Comparison of ENCODE assay signal across 23 cellular contexts in genomic region chr2:71074893-71075292, GRCh38.
"Had no signal": no experiment of that assay in that cellular context is flagged by ENCODE, and none has a peak within 500 bp of the region (broad histone marks: within the 10 kb centered on the region; RNA-seq: fewer than 3 reads in every experiment).

No MANE protein-coding gene starts in this region.

- H3K27me3 ChIP-seq: MG63, SJSA1 had no signal

- FAIRE-seq: RCC 7860 had no signal

- H3K36me3 ChIP-seq: MG63 had no signal

- H3K4me3 ChIP-seq: MG63, SJSA1, SK-N-MC had no signal

- H3K9me3 ChIP-seq: MG63, SJSA1 had no signal

- H3K27ac ChIP-seq: SJSA1, SK-N-MC had no signal

- DNase-seq: Karpas-422, KG1, MG63, NCI-H1092, NCI-H1105 treated with DMSO at 0.1 percent for 48 hours, NCI-H1417 treated with DMSO at 0.1 percent for 48 hours, NCI-H146, NCI-H1694 treated with DMSO at 0.1 percent for 48 hours, NCI-H2029, NCI-H2081 treated with DMSO at 0.1 percent for 48 hours, NCI-H2171, NCI-H226, NCI-H446, NCI-H510A, NCI-H524 treated with DMSO at 0.1 percent for 48 hours, NCI-H69, NCI-H774, Right ventricle myocardium superior, RPMI8226, SIG-M5 had no signal
